1 cellular context compared by ENCODE assay signal in the genomic region with DNA sequence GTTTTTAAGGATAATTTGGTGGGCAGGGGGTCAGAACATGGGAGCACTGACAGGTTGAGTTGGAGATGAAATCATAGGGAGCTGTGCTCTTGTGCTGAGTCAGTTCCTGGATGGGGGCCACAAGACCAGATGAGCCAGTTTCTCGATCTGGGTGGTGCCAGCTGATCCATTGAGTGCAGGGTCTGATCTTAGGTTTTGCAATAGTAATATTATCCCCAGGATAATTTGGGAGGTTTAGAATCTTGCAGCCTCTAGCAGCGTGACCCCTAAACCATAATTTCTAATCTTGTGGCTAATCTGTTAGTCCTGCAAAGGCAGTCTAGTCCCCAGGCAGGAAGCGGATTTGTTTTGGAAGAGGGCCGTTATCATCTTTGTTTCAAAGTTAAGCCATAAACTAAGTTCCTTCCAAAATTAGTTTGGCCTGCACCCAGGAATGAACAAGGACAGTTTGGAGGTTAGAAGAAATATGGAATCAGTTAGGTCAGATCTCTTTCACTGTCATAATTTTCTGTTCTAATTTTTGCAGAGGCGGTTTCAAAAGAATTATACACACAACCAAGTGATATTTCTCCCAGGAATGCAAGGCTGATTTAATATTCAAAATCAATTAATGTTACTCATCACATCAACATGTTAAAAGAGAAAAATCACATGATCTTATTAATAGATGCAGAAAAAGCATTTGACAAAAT.
TF ChIP-seq lines count a peak whose summit lies in the region.

No MANE protein-coding gene starts in this region.

TF ChIP-seq in GM23338, 12 proteins besides CTCF, POLR2A, EP300 and RAD21 (continued from another document):
- TF ChIP-seq, protein P1, sequence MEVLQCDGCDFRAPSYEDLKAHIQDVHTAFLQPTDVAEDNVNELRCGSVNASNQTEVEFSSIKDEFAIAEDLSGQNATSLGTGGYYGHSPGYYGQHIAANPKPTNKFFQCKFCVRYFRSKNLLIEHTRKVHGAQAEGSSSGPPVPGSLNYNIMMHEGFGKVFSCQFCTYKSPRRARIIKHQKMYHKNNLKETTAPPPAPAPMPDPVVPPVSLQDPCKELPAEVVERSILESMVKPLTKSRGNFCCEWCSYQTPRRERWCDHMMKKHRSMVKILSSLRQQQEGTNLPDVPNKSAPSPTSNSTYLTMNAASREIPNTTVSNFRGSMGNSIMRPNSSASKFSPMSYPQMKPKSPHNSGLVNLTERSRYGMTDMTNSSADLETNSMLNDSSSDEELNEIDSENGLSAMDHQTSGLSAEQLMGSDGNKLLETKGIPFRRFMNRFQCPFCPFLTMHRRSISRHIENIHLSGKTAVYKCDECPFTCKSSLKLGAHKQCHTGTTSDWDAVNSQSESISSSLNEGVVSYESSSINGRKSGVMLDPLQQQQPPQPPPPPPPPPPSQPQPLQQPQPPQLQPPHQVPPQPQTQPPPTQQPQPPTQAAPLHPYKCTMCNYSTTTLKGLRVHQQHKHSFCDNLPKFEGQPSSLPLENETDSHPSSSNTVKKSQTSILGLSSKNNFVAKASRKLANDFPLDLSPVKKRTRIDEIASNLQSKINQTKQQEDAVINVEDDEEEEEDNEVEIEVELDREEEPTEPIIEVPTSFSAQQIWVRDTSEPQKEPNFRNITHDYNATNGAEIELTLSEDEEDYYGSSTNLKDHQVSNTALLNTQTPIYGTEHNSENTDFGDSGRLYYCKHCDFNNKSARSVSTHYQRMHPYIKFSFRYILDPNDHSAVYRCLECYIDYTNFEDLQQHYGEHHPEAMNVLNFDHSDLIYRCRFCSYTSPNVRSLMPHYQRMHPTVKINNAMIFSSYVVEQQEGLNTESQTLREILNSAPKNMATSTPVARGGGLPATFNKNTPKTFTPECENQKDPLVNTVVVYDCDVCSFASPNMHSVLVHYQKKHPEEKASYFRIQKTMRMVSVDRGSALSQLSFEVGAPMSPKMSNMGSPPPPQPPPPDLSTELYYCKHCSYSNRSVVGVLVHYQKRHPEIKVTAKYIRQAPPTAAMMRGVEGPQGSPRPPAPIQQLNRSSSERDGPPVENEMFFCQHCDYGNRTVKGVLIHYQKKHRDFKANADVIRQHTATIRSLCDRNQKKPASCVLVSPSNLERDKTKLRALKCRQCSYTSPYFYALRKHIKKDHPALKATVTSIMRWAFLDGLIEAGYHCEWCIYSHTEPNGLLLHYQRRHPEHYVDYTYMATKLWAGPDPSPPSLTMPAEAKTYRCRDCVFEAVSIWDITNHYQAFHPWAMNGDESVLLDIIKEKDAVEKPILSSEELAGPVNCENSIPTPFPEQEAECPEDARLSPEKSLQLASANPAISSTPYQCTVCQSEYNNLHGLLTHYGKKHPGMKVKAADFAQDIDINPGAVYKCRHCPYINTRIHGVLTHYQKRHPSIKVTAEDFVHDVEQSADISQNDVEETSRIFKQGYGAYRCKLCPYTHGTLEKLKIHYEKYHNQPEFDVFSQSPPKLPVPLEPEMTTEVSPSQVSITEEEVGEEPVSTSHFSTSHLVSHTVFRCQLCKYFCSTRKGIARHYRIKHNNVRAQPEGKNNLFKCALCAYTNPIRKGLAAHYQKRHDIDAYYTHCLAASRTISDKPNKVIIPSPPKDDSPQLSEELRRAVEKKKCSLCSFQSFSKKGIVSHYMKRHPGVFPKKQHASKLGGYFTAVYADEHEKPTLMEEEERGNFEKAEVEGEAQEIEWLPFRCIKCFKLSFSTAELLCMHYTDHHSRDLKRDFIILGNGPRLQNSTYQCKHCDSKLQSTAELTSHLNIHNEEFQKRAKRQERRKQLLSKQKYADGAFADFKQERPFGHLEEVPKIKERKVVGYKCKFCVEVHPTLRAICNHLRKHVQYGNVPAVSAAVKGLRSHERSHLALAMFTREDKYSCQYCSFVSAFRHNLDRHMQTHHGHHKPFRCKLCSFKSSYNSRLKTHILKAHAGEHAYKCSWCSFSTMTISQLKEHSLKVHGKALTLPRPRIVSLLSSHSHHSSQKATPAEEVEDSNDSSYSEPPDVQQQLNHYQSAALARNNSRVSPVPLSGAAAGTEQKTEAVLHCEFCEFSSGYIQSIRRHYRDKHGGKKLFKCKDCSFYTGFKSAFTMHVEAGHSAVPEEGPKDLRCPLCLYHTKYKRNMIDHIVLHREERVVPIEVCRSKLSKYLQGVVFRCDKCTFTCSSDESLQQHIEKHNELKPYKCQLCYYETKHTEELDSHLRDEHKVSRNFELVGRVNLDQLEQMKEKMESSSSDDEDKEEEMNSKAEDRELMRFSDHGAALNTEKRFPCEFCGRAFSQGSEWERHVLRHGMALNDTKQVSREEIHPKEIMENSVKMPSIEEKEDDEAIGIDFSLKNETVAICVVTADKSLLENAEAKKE (CRISPR knock-in tag; IDR thresholded peaks at IDR 0.05): no peak
- no peak for TF ChIP-seq EZH2 (IDR thresholded peaks at IDR 0.05; ENCODE audit: low read depth, unreplicated experiment)
- no peak for TF ChIP-seq CREB1 (CRISPR knock-in tag; IDR thresholded peaks at IDR 0.05; ENCODE audit: low read depth)
- TF ChIP-seq JUNB (IDR thresholded peaks at IDR 0.05; ENCODE audit: unreplicated experiment): no peak
- no peak for TF ChIP-seq STAT1 (IDR thresholded peaks at IDR 0.05; ENCODE audit: unreplicated experiment)
- TF ChIP-seq, protein P2, sequence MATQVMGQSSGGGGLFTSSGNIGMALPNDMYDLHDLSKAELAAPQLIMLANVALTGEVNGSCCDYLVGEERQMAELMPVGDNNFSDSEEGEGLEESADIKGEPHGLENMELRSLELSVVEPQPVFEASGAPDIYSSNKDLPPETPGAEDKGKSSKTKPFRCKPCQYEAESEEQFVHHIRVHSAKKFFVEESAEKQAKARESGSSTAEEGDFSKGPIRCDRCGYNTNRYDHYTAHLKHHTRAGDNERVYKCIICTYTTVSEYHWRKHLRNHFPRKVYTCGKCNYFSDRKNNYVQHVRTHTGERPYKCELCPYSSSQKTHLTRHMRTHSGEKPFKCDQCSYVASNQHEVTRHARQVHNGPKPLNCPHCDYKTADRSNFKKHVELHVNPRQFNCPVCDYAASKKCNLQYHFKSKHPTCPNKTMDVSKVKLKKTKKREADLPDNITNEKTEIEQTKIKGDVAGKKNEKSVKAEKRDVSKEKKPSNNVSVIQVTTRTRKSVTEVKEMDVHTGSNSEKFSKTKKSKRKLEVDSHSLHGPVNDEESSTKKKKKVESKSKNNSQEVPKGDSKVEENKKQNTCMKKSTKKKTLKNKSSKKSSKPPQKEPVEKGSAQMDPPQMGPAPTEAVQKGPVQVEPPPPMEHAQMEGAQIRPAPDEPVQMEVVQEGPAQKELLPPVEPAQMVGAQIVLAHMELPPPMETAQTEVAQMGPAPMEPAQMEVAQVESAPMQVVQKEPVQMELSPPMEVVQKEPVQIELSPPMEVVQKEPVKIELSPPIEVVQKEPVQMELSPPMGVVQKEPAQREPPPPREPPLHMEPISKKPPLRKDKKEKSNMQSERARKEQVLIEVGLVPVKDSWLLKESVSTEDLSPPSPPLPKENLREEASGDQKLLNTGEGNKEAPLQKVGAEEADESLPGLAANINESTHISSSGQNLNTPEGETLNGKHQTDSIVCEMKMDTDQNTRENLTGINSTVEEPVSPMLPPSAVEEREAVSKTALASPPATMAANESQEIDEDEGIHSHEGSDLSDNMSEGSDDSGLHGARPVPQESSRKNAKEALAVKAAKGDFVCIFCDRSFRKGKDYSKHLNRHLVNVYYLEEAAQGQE (IDR thresholded peaks at IDR 0.05; ENCODE audit: unreplicated experiment): no peak
- no peak for TF ChIP-seq EZH2phosphoT487 (IDR thresholded peaks at IDR 0.05; ENCODE audit: unreplicated experiment)
- no peak for TF ChIP-seq POLR2AphosphoS5 (IDR thresholded peaks at IDR 0.05; ENCODE audit: low read depth)
- TF ChIP-seq ZNF331 (CRISPR knock-in tag; IDR thresholded peaks at IDR 0.05; ENCODE audit: low read depth): no peak
- no peak for TF ChIP-seq NANOG (IDR thresholded peaks at IDR 0.05; ENCODE audit: borderline replicate concordance)
